In genomic region chr3:134618986-134619615, GRCh38 we compare ENCODE assay signal across 22 cellular contexts. TPM values are rescaled to one million over a fixed set of nuclear protein-coding genes. Genes with fewer than 3 reads are reported as not detected.
A peak's percentile ranks its signal among the peaks of the same experiment; 100 is the strongest.
DNase-seq lines count a peak whose midpoint lies in the region; ATAC-seq, FAIRE-seq and TF ChIP-seq lines count a peak whose summit lies in the region.
"Had no signal": no experiment of that assay in that cellular context is flagged by ENCODE, and none has a peak within 500 bp of the region (broad histone marks: within the 10 kb centered on the region; RNA-seq: fewer than 3 reads in every experiment).

No MANE protein-coding gene starts in this region.

- no peak for TF ChIP-seq POLR2A in HepG2 (IDR thresholded peaks at IDR 0.05; ENCODE audit: insufficient read depth in 1 of 2, low read depth in 2 of 2, low read length in 2 of 2)
- no peak for TF ChIP-seq POLR2A in right lobe of liver (IDR thresholded peaks at IDR 0.05)

- TF ChIP-seq EP300 in HepG2 (IDR thresholded peaks at IDR 0.05; ENCODE audit: low read depth in 2 of 2, low read length in 2 of 2) (no peak), HepG2 (CRISPR knock-in tag; IDR thresholded peaks at IDR 0.05; ENCODE audit: borderline replicate concordance) (no peak)

- TF ChIP-seq RAD21 in HepG2 (CRISPR knock-in tag; IDR thresholded peaks at IDR 0.05), result no peak

- DNase-seq in HepG2 (ENCODE audit: low spot score) (no peak), right lobe of liver (no peak), endodermal cell (peak; percentile 33), neuronal stem cell (ENCODE audit: low spot score) (no peak), Caco-2 (no peak), NCI-H510A treated with DMSO at 0.1 percent for 48 hours (lab: John Stamatoyannopoulos, UW) (no peak), NCI-H345 (lab: John Stamatoyannopoulos, UW) (no peak)
- no peak for DNase-seq in activated CD4-positive, alpha-beta T cell treated with anti-CD3 and anti-CD28 coated beads, Interleukin-2, amount 50 U/mL, for 4 hours
- DNase-seq: DMS79; KBM-7; MM.1S; NCI-H1048; NCI-H1417 treated with DMSO at 0.1 percent for 48 hours; NCI-H1930; NCI-H2227 treated with DMSO at 0.1 percent for 48 hours; NCI-H524; NCI-H774; NK-92 treated with Interleukin-12 subunit alpha and Interleukin-12 subunit beta, amount 100 ng/mL, for 24 hours; SIG-M5 had no signal

- no peak overlapping the region for H3K27ac ChIP-seq in HepG2 (ENCODE audit: extremely low read length, insufficient read depth, low read length)
- H3K27ac ChIP-seq in right lobe of liver, result no peak overlapping the region
- no peak overlapping the region for H3K27ac ChIP-seq in endodermal cell (ENCODE audit: low read depth, low read length)
- no peak overlapping the region for H3K27ac ChIP-seq in neuronal stem cell (replicated peaks; ENCODE audit: low read length)
- H3K27ac ChIP-seq: C4-2B had no signal

- ATAC-seq in HepG2 (no peak), right lobe of liver (no peak)

- H2BK120ac ChIP-seq in neuronal stem cell (ENCODE audit: low read depth, low read length), result no peak overlapping the region

- H3K4me2 ChIP-seq in HepG2 (ENCODE audit: low read depth, low read length) (no peak overlapping the region), neuronal stem cell (ENCODE audit: insufficient read depth, low read length, poor library complexity, severe bottlenecking) (no peak overlapping the region)

- H3K9me3 ChIP-seq in HepG2 (ENCODE audit: low read length) (no peaks in the 10 kb centered on the region), right lobe of liver (no peaks in the 10 kb centered on the region), endodermal cell (ENCODE audit: control insufficient read depth, low read length) (no peaks in the 10 kb centered on the region), neuronal stem cell (replicated peaks in 1 of 2; ENCODE audit: control insufficient read depth in 2 of 2, insufficient read depth in 1 of 2, low read depth in 1 of 2, low read length in 2 of 2) (no peaks in the 10 kb centered on the region), Caco-2 (no peaks in the 10 kb centered on the region)

- BruUV-seq in HepG2 (replicated peaks; lab: Mats Ljungman, UMichigan), result no TSS peak
- BruUV-seq in Caco-2 (replicated peaks; lab: Mats Ljungman, UMichigan), result no TSS peak

- CTCF ChIA-PET in HepG2 (lab: Yijun Ruan, JAX; ENCODE audit: low intra/inter-chr PET ratio, low total read pairs) (no interaction called here), Caco-2 (lab: Charles Lee) (no interaction called here)

- H2AK5ac ChIP-seq in neuronal stem cell (ENCODE audit: low read depth, low read length), result peak overlapping the region; percentile 18

- H3K9me3 Mint-ChIP-seq in endodermal cell (no peaks in the 10 kb centered on the region), Caco-2 (ENCODE audit: unreplicated experiment) (no peaks in the 10 kb centered on the region)

- H3K4me1 Mint-ChIP-seq in endodermal cell (no peaks in the 10 kb centered on the region), Caco-2 (ENCODE audit: low read depth, unreplicated experiment) (no peaks in the 10 kb centered on the region)

- H2BK5ac ChIP-seq in neuronal stem cell (ENCODE audit: low read length), result no peak overlapping the region

- H3K4me1 ChIP-seq in HepG2 (ENCODE audit: insufficient read depth, low read length) (0 out of 2 replicates have a peak, but pooled peaks cover 8% of the 10 kb centered on the region), right lobe of liver (no peaks in the 10 kb centered on the region), endodermal cell (ENCODE audit: control insufficient read depth, insufficient read depth, low read length) (no peaks in the 10 kb centered on the region), neuronal stem cell (ENCODE audit: control insufficient read depth in 2 of 2, insufficient read depth in 1 of 2, low read depth in 1 of 2, low read length in 2 of 2) (peaks cover 13 to 14% of the 10 kb centered on the region in 2 donors), Caco-2 (no peaks in the 10 kb centered on the region)

- in situ Hi-C loops in HepG2 (cut with HindIII; ENCODE audit: extremely low pct_ligation_motif_present, low pct_unique_long_range_greater_than_20kb), result loop anchor here (25.0 kb wide), 2 partner anchors 893 to 1268 kb away; no protein-coding TSS in a partner anchor

- FAIRE-seq in HepG2 (lab: Jason Lieb, UNC), result no peak
- FAIRE-seq: A204.1, H1 had no signal

- intact Hi-C loops in HepG2 (cut with micrococcal nuclease; ENCODE audit: unreplicated experiment) (no loop called here), right lobe of liver (cut with DNase I) (no loop called here), Caco-2 (cut with micrococcal nuclease; ENCODE audit: unreplicated experiment) (no loop called here)

- H2AFZ ChIP-seq in HepG2 (ENCODE audit: low read length), result no peak overlapping the region
- H2AFZ ChIP-seq in neuronal stem cell (ENCODE audit: low read length), result no peak overlapping the region

- no peak overlapping the region for H4K8ac ChIP-seq in neuronal stem cell (ENCODE audit: low read depth, low read length)

- H3K79me1 ChIP-seq in neuronal stem cell (ENCODE audit: low read depth, low read length), result no peaks in the 10 kb centered on the region

- H3K18ac ChIP-seq in neuronal stem cell (ENCODE audit: low read length), result peak overlapping the region; percentile 32

- H3K36me3 Mint-ChIP-seq in endodermal cell (ENCODE audit: low read depth) (no peaks in the 10 kb centered on the region), Caco-2 (ENCODE audit: insufficient read depth, unreplicated experiment) (no peaks in the 10 kb centered on the region)

- H4K20me1 ChIP-seq in HepG2 (ENCODE audit: insufficient read depth, low read length), result no peaks in the 10 kb centered on the region

- no peak overlapping the region for H3K27ac Mint-ChIP-seq in endodermal cell
- no peak overlapping the region for H3K27ac Mint-ChIP-seq in Caco-2 (ENCODE audit: unreplicated experiment)

- H3K9ac ChIP-seq in HepG2 (ENCODE audit: insufficient read depth, low read depth, low read length), result no peak overlapping the region
- H3K9ac ChIP-seq in endodermal cell (ENCODE audit: extremely low read depth, low read length, poor library complexity, severe bottlenecking), result no peak overlapping the region
- H3K9ac ChIP-seq in neuronal stem cell (ENCODE audit: low read depth, low read length, poor library complexity), result no peak overlapping the region

- H3K14ac ChIP-seq in neuronal stem cell (ENCODE audit: low read length), result no peak overlapping the region

- no peak overlapping the region for H4K91ac ChIP-seq in neuronal stem cell (ENCODE audit: low read depth, low read length, poor library complexity)

- peak overlapping the region; percentile 18 for H3K23ac ChIP-seq in neuronal stem cell (ENCODE audit: low read depth, low read length, poor library complexity)

- no peaks in the 10 kb centered on the region for H3K36me3 ChIP-seq in HepG2 (replicated peaks in 1 of 2; ENCODE audit: control insufficient read depth in 1 of 2, insufficient read depth in 2 of 2, low read length in 2 of 2)
- no peaks in the 10 kb centered on the region for H3K36me3 ChIP-seq in right lobe of liver
- H3K36me3 ChIP-seq in endodermal cell (ENCODE audit: control insufficient read depth, insufficient read depth, low read length), result no peaks in the 10 kb centered on the region
- H3K36me3 ChIP-seq in neuronal stem cell (replicated peaks in 1 of 2; ENCODE audit: control insufficient read depth in 2 of 2, insufficient read depth in 2 of 2, low read length in 2 of 2), result no peaks in the 10 kb centered on the region
- no peaks in the 10 kb centered on the region for H3K36me3 ChIP-seq in Caco-2 (ENCODE audit: control insufficient read depth, insufficient read depth, low read length)

- POLR2A ChIA-PET in HepG2 (lab: Yijun Ruan, JAX) (no interaction called here), Caco-2 (lab: Charles Lee) (no interaction called here)

- no peak overlapping the region for H2BK12ac ChIP-seq in neuronal stem cell (ENCODE audit: low read length)

- TF ChIP-seq CTCF in HepG2 (CRISPR knock-in tag; IDR thresholded peaks at IDR 0.05) (no peak), right lobe of liver (IDR thresholded peaks at IDR 0.05) (no peak), endodermal cell (conservative IDR thresholded peaks at IDR 0.05) (no peak), Caco-2 (IDR thresholded peaks at IDR 0.05; ENCODE audit: insufficient read depth in 1 of 2, low read depth in 1 of 2, low read length in 1 of 2, severe bottlenecking in 1 of 2, unreplicated experiment in 1 of 2) (no peak)

- WGBS in HepG2 (ENCODE audit: low lambda C conversion rate), result 33% methylated on average over 3 of the region's 7 CpGs
- no CpG with 5 or more reads among the region's 7 CpGs for WGBS in right lobe of liver (ENCODE audit: insufficient coverage, low coverage, low lambda C conversion rate, missing lambda C conversion rate)
- WGBS in endodermal cell (ENCODE audit: insufficient coverage in 1 of 2, insufficient read length in 1 of 2), 2 experiments, result 85 to 100% methylated on average over 4 to 7 of the region's 7 CpGs
- no CpG with 5 or more reads among the region's 7 CpGs for WGBS in neuronal stem cell (ENCODE audit: extremely low coverage in 2 of 2, insufficient read length in 2 of 2, insufficient replicate concordance in 1 of 2), 2 donors

- H2BK15ac ChIP-seq in neuronal stem cell (ENCODE audit: low read length), result no peak overlapping the region

- H3K27me3 ChIP-seq in HepG2 (ENCODE audit: control insufficient read depth in 1 of 2, insufficient read depth in 2 of 2, low read length in 2 of 2) (peaks cover 0 to 3% of the 10 kb centered on the region in 2 experiments; a peak in 1 of 5 replicates), right lobe of liver (no peaks in the 10 kb centered on the region), endodermal cell (ENCODE audit: control insufficient read depth, insufficient read depth, low read length, poor library complexity, severe bottlenecking) (no peaks in the 10 kb centered on the region), neuronal stem cell (ENCODE audit: control insufficient read depth in 3 of 3, insufficient read depth in 3 of 3, low read depth in 1 of 3, low read length in 3 of 3) (no peaks in the 10 kb centered on the region), Caco-2 (replicated peaks; ENCODE audit: control insufficient read depth, insufficient read depth, low read length) (no peaks in the 10 kb centered on the region)

- no peaks in the 10 kb centered on the region for H3K79me2 ChIP-seq in HepG2 (ENCODE audit: insufficient read depth, low read length)

- H3K27me3 Mint-ChIP-seq in endodermal cell (ENCODE audit: insufficient read depth), result peaks cover 6% of the 10 kb centered on the region
- H3K27me3 Mint-ChIP-seq in Caco-2 (ENCODE audit: insufficient read depth, unreplicated experiment), result peaks cover 6% of the 10 kb centered on the region

- H3K4me3 ChIP-seq in HepG2 (replicated peaks in 1 of 3; ENCODE audit: insufficient read depth in 1 of 3, low read depth in 2 of 3, low read length in 3 of 3), result no peak overlapping the region
- H3K4me3 ChIP-seq in right lobe of liver, result no peak overlapping the region
- no peak overlapping the region for H3K4me3 ChIP-seq in endodermal cell (ENCODE audit: low read length)
- no peak overlapping the region for H3K4me3 ChIP-seq in neuronal stem cell (ENCODE audit: low read length in 2 of 2)
- no peak overlapping the region for H3K4me3 ChIP-seq in Caco-2 (ENCODE audit: low read depth, low read length)

- H3K4me3 Mint-ChIP-seq in endodermal cell (no peak overlapping the region), Caco-2 (ENCODE audit: unreplicated experiment) (no peak overlapping the region)

- no peak overlapping the region for H3K4ac ChIP-seq in neuronal stem cell (ENCODE audit: low read length)

RNA-seq across cellular contexts. Expression of gene KY, which starts 31.7 kb away (rescaled TPM):
- total RNA-seq in HepG2 (2016; rRNA removed; fragmentation: Illumina TruSeq; extraction: Trizol), result not detected in 2 replicates
- not detected in 2 replicates for total RNA-seq in HepG2 (2016; cell fraction: cytosol; rRNA removed; fragmentation: Illumina TruSeq; extraction: Trizol; ENCODE audit: low read depth)
- total RNA-seq in HepG2 (2016; cell fraction: insoluble cytoplasmic fraction; rRNA removed; fragmentation: Illumina TruSeq; extraction: Trizol), result not detected in 2 replicates
- not detected in 2 replicates for total RNA-seq in HepG2 (2016; cell fraction: membrane; rRNA removed; fragmentation: Illumina TruSeq; extraction: Trizol)
- not detected in 2 replicates for total RNA-seq in HepG2 (2016; cell fraction: nucleus; rRNA removed; fragmentation: Illumina TruSeq; extraction: Trizol)
- polyA plus RNA-seq in HepG2 (2011; rRNA removed), result not detected in 2 replicates
- not detected in 2 replicates for polyA plus RNA-seq in HepG2 (2011; cell fraction: cytosol; rRNA removed)
- not detected in 2 replicates for polyA plus RNA-seq in HepG2 (2011; cell fraction: nucleus; rRNA removed)
- not detected in 2 replicates for polyA plus RNA-seq in HepG2 (2012)
- not detected in 2 replicates for polyA plus RNA-seq in HepG2 (2016; cell fraction: cytosol; fragmentation: Illumina TruSeq; extraction: Trizol; ENCODE audit: low read depth)
- not detected in 2 replicates for polyA plus RNA-seq in HepG2 (2016; cell fraction: insoluble cytoplasmic fraction; fragmentation: Illumina TruSeq; extraction: Trizol; ENCODE audit: low read depth)
- not detected in 2 replicates for polyA plus RNA-seq in HepG2 (2016; cell fraction: membrane; fragmentation: Illumina TruSeq; extraction: Trizol; ENCODE audit: low read depth)
- not detected in 2 replicates for polyA plus RNA-seq in HepG2 (2016; cell fraction: nucleus; fragmentation: Illumina TruSeq; extraction: Trizol; ENCODE audit: insufficient read depth, low read depth)
- polyA minus RNA-seq in HepG2 (2011; rRNA and poly(A)+ RNA removed; ENCODE audit: low replicate concordance), result 0.05 TPM in 1 of 2 replicates, not detected in the other
- not detected in 2 replicates for polyA minus RNA-seq in HepG2 (2011; cell fraction: cytosol; rRNA and poly(A)+ RNA removed)
- not detected in 2 replicates for polyA minus RNA-seq in HepG2 (2011; cell fraction: nucleus; rRNA and poly(A)+ RNA removed)
- not detected for total RNA-seq in right lobe of liver
- not detected for total RNA-seq in endodermal cell
- polyA plus RNA-seq in endodermal cell (2013, experiment 1 of 2), result 0.14 TPM
- polyA plus RNA-seq in endodermal cell (2013, experiment 2 of 2), result not detected
- polyA plus RNA-seq in neuronal stem cell (2013, experiment 1 of 2), result 0.04 TPM
- polyA plus RNA-seq in neuronal stem cell (2013, experiment 2 of 2), result 0.03 TPM
- total RNA-seq in Caco-2 (2022), result not detected in 2 replicates
- total RNA-seq: H1 had no signal
- polyA plus RNA-seq: H1 had no signal
